ENCODE assay signal across 1 cellular context in genomic region chr1:62285984-62286481, GRCh38.
TF ChIP-seq lines count a peak whose summit lies in the region.

No MANE protein-coding gene starts in this region.

TF ChIP-seq in HepG2, 621 proteins besides CTCF, POLR2A, EP300 and RAD21 (continued from another document and continues in another):
- no peak for TF ChIP-seq ZNF264 (CRISPR knock-in tag; IDR thresholded peaks at IDR 0.05)
- TF ChIP-seq SOX5 (CRISPR knock-in tag; IDR thresholded peaks at IDR 0.05; ENCODE audit: borderline replicate concordance), result peak; percentile 54
- TF ChIP-seq GATAD2A (CRISPR knock-in tag; IDR thresholded peaks at IDR 0.05), result peak; percentile 38; the same call in 1 of the 2 replicates
- TF ChIP-seq AGO2 (optimal IDR thresholded peaks at IDR 0.05; ENCODE audit: low read depth, low read length), result no peak
- no peak for TF ChIP-seq ZNF510 (CRISPR knock-in tag; IDR thresholded peaks at IDR 0.05; ENCODE audit: low read depth)
- TF ChIP-seq REPIN1 (CRISPR knock-in tag; IDR thresholded peaks at IDR 0.05; ENCODE audit: borderline replicate concordance, low read depth), result 0 out of 2 replicates have a peak, but pooled peaks have one; percentile 43
- no peak for TF ChIP-seq IKZF5 (CRISPR knock-in tag; IDR thresholded peaks at IDR 0.05)
- peak; percentile 40 for TF ChIP-seq TEAD3 (CRISPR knock-in tag; optimal IDR thresholded peaks at IDR 0.05; ENCODE audit: borderline replicate concordance)
- TF ChIP-seq NR2F2 (IDR thresholded peaks at IDR 0.05; ENCODE audit: borderline replicate concordance, low read depth), result peak; percentile 71; the same call in 1 of the 2 replicates
- TF ChIP-seq SOX6 (IDR thresholded peaks at IDR 0.05), result no peak
- TF ChIP-seq SOX6 (CRISPR knock-in tag; IDR thresholded peaks at IDR 0.05), result peak; percentile 67
- no peak for TF ChIP-seq TOE1 (CRISPR knock-in tag; IDR thresholded peaks at IDR 0.05)
- 0 out of 2 replicates have a peak, but pooled peaks have one; percentile 28 for TF ChIP-seq TFDP1 (CRISPR knock-in tag; IDR thresholded peaks at IDR 0.05; ENCODE audit: borderline replicate concordance)
- 0 out of 2 replicates have a peak, but pooled peaks have one; percentile 34 for TF ChIP-seq NR2C2 (CRISPR knock-in tag; IDR thresholded peaks at IDR 0.05; ENCODE audit: borderline replicate concordance)
- TF ChIP-seq NCOA2 (CRISPR knock-in tag; IDR thresholded peaks at IDR 0.05), result 0 out of 2 replicates have a peak, but pooled peaks have one; percentile 28
- TF ChIP-seq GTF2F1 (IDR thresholded peaks at IDR 0.05; ENCODE audit: low read length), result no peak
- peak; percentile 34; the same call in 1 of the 2 replicates for TF ChIP-seq ZNF768 (CRISPR knock-in tag; IDR thresholded peaks at IDR 0.05)
- TF ChIP-seq GTF3A (CRISPR knock-in tag; conservative IDR thresholded peaks at IDR 0.05), result no peak
- TF ChIP-seq NFAT5 (CRISPR knock-in tag; IDR thresholded peaks at IDR 0.05), result no peak
- TF ChIP-seq RXRB (CRISPR knock-in tag; IDR thresholded peaks at IDR 0.05; ENCODE audit: borderline replicate concordance), result peak; percentile 55; the same call in 1 of the 2 replicates
- peak; percentile 54; the same call in 1 of the 2 replicates for TF ChIP-seq ZNF292 (CRISPR knock-in tag; IDR thresholded peaks at IDR 0.05; ENCODE audit: borderline replicate concordance, low read depth)
- no peak for TF ChIP-seq SIX4 (CRISPR knock-in tag; IDR thresholded peaks at IDR 0.05)
- TF ChIP-seq ZNF646 (CRISPR knock-in tag; IDR thresholded peaks at IDR 0.05), result no peak
- peak; percentile 76 for TF ChIP-seq ARID5B (CRISPR knock-in tag; IDR thresholded peaks at IDR 0.05)
- TF ChIP-seq ZNF687 (CRISPR knock-in tag; IDR thresholded peaks at IDR 0.05), result peak; percentile 71
- peak; percentile 67; the same call in 1 of the 2 replicates for TF ChIP-seq ERF (CRISPR knock-in tag; IDR thresholded peaks at IDR 0.05)
- no peak for TF ChIP-seq NPAS2 (CRISPR knock-in tag; IDR thresholded peaks at IDR 0.05; ENCODE audit: borderline replicate concordance)
